1 cellular context compared by ENCODE assay signal in genomic region chr14:50615566-50615965, GRCh38.
TF ChIP-seq lines count a peak whose summit lies in the region.

No MANE protein-coding gene starts in this region.

TF ChIP-seq in HepG2, 621 proteins besides CTCF, POLR2A, EP300 and RAD21:
- TF ChIP-seq CEBPB (IDR thresholded peaks at IDR 0.05; ENCODE audit: borderline replicate concordance, low read depth, low read length) = peak; percentile 48; the same call in 1 of the 2 replicates
- no peak for TF ChIP-seq SRSF4 (IDR thresholded peaks at IDR 0.05; ENCODE audit: low read depth, low read length, poor library complexity, severe bottlenecking)
